ENCODE assay signal across 1 cellular context in the genomic region with DNA sequence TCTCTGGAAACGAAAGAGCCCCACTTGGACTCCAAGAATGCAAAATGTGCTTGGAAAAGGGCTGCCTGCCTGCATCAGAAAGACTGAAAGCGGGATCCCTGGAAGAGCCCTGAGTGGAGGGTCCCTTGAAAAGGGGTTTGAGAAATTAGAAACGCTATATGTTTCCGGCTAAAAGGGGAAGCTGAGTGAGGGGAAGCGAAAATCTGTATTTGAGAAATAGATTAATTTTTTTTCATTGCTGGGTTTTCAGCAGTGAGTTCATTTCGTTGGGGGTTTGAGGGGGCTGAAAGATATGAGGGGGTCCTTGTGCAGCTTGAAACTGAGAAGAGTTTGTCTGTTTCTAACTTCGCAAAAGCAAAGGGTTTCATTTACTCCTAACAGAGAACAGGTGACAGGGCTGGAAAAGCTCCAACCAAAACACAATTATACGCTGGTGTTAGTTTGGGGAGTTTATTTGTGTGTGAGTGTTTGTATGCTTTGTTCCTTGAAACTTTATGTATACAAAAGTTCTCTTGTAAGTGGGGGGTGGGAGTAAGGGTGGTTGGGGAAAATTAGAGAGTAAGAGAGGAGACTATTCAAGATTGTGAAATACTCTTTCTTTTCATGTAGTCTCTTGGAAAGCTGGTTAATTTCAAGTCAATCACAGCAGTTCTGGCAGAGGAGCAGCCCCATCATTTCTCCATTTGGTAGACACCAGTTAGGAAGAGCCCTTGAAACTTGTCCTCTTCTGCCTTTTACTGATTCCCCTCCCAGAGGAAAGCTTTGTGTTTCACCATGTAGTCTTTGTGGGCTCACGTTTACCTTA.
TF ChIP-seq lines count a peak whose summit lies in the region.

No MANE protein-coding gene starts in this region.

TF ChIP-seq in HEK293, 187 proteins besides CTCF, POLR2A, EP300 and RAD21 (continued from another document):
- TF ChIP-seq SCRT1 (tag by site-specific recombination; IDR thresholded peaks at IDR 0.05; ENCODE audit: borderline replicate concordance) (peak; percentile 47; the same call in 1 of the 2 replicates), ZNF843 (tag by site-specific recombination; IDR thresholded peaks at IDR 0.05) (peak; percentile 74), ZNF629 (tag by site-specific recombination; IDR thresholded peaks at IDR 0.05) (peak; percentile 51; the same call in 1 of the 2 replicates), ZNF501 (tag by site-specific recombination; IDR thresholded peaks at IDR 0.05) (no peak), ZNF24 (tag by site-specific recombination; IDR thresholded peaks at IDR 0.05) (peak; percentile 61; the same call in 1 of the 2 replicates), ZSCAN30 (tag by site-specific recombination; IDR thresholded peaks at IDR 0.05) (peak; percentile 22; the same call in 1 of the 2 replicates), ZNF341 (tag by site-specific recombination; IDR thresholded peaks at IDR 0.05; ENCODE audit: low read depth) (peak; percentile 33), OVOL3 (tag by site-specific recombination; IDR thresholded peaks at IDR 0.05) (0 out of 2 replicates have a peak, but pooled peaks have one; percentile 47), ZFHX2 (tag by site-specific recombination; conservative IDR thresholded peaks at IDR 0.05) (peak; percentile 36; the same call in 1 of the 2 replicates), SP7 (tag by site-specific recombination; IDR thresholded peaks at IDR 0.05) (peak; percentile 87), FEZF1 (tag by site-specific recombination; IDR thresholded peaks at IDR 0.05) (peak; percentile 65; the same call in 1 of the 2 replicates), MZF1 (tag by site-specific recombination; IDR thresholded peaks at IDR 0.05; ENCODE audit: borderline replicate concordance) (peak; percentile 37; the same call in 1 of the 2 replicates), ZSCAN23 (tag by site-specific recombination; IDR thresholded peaks at IDR 0.05) (no peak), ZBTB17 (tag by site-specific recombination; IDR thresholded peaks at IDR 0.05) (no peak), GFI1B (tag by site-specific recombination; IDR thresholded peaks at IDR 0.05) (peak; percentile 54; the same call in 1 of the 2 replicates), ZNF776 (tag by site-specific recombination; IDR thresholded peaks at IDR 0.05; ENCODE audit: borderline replicate concordance) (no peak), ZNF596 (tag by site-specific recombination; IDR thresholded peaks at IDR 0.05) (0 out of 2 replicates have a peak, but pooled peaks have one; percentile 19), KLF10 (tag by site-specific recombination; IDR thresholded peaks at IDR 0.05) (0 out of 2 replicates have a peak, but pooled peaks have one; percentile 27), ZNF416 (tag by site-specific recombination; IDR thresholded peaks at IDR 0.05) (no peak), ZNF521 (tag by site-specific recombination; IDR thresholded peaks at IDR 0.05) (no peak), ZNF114 (tag by site-specific recombination; IDR thresholded peaks at IDR 0.05) (no peak), ZXDB (tag by site-specific recombination; IDR thresholded peaks at IDR 0.05) (peak; percentile 28; the same call in 1 of the 2 replicates), ZNF366 (tag by site-specific recombination; conservative IDR thresholded peaks at IDR 0.05) (peak; percentile 33; the same call in 1 of the 2 replicates), ZBTB20 (tag by site-specific recombination; IDR thresholded peaks at IDR 0.05) (peak; percentile 80), ZNF768 (tag by site-specific recombination; IDR thresholded peaks at IDR 0.05) (no peak), WT1 (tag by site-specific recombination; IDR thresholded peaks at IDR 0.05) (peak; percentile 99), GLIS1 (tag by site-specific recombination; IDR thresholded peaks at IDR 0.05) (peak; percentile 35; the same call in 1 of the 2 replicates), ZNF335 (tag by site-specific recombination; conservative IDR thresholded peaks at IDR 0.05) (peak; percentile 78), ZIC2 (tag by site-specific recombination; IDR thresholded peaks at IDR 0.05) (no peak), IKZF3 (tag by site-specific recombination; IDR thresholded peaks at IDR 0.05) (0 out of 2 replicates have a peak, but pooled peaks have one; percentile 18), ZBTB48 (tag by site-specific recombination; IDR thresholded peaks at IDR 0.05) (peak; percentile 85), ZNF19 (tag by site-specific recombination; IDR thresholded peaks at IDR 0.05; ENCODE audit: low read depth) (no peak)
- TF ChIP-seq, protein P1, sequence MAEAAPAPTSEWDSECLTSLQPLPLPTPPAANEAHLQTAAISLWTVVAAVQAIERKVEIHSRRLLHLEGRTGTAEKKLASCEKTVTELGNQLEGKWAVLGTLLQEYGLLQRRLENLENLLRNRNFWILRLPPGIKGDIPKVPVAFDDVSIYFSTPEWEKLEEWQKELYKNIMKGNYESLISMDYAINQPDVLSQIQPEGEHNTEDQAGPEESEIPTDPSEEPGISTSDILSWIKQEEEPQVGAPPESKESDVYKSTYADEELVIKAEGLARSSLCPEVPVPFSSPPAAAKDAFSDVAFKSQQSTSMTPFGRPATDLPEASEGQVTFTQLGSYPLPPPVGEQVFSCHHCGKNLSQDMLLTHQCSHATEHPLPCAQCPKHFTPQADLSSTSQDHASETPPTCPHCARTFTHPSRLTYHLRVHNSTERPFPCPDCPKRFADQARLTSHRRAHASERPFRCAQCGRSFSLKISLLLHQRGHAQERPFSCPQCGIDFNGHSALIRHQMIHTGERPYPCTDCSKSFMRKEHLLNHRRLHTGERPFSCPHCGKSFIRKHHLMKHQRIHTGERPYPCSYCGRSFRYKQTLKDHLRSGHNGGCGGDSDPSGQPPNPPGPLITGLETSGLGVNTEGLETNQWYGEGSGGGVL (tag by site-specific recombination; IDR thresholded peaks at IDR 0.05) = peak; percentile 86
- TF ChIP-seq, protein P2, sequence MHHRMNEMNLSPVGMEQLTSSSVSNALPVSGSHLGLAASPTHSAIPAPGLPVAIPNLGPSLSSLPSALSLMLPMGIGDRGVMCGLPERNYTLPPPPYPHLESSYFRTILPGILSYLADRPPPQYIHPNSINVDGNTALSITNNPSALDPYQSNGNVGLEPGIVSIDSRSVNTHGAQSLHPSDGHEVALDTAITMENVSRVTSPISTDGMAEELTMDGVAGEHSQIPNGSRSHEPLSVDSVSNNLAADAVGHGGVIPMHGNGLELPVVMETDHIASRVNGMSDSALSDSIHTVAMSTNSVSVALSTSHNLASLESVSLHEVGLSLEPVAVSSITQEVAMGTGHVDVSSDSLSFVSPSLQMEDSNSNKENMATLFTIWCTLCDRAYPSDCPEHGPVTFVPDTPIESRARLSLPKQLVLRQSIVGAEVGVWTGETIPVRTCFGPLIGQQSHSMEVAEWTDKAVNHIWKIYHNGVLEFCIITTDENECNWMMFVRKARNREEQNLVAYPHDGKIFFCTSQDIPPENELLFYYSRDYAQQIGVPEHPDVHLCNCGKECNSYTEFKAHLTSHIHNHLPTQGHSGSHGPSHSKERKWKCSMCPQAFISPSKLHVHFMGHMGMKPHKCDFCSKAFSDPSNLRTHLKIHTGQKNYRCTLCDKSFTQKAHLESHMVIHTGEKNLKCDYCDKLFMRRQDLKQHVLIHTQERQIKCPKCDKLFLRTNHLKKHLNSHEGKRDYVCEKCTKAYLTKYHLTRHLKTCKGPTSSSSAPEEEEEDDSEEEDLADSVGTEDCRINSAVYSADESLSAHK (tag by site-specific recombination; IDR thresholded peaks at IDR 0.05) = peak; percentile 100
- TF ChIP-seq, protein P3, sequence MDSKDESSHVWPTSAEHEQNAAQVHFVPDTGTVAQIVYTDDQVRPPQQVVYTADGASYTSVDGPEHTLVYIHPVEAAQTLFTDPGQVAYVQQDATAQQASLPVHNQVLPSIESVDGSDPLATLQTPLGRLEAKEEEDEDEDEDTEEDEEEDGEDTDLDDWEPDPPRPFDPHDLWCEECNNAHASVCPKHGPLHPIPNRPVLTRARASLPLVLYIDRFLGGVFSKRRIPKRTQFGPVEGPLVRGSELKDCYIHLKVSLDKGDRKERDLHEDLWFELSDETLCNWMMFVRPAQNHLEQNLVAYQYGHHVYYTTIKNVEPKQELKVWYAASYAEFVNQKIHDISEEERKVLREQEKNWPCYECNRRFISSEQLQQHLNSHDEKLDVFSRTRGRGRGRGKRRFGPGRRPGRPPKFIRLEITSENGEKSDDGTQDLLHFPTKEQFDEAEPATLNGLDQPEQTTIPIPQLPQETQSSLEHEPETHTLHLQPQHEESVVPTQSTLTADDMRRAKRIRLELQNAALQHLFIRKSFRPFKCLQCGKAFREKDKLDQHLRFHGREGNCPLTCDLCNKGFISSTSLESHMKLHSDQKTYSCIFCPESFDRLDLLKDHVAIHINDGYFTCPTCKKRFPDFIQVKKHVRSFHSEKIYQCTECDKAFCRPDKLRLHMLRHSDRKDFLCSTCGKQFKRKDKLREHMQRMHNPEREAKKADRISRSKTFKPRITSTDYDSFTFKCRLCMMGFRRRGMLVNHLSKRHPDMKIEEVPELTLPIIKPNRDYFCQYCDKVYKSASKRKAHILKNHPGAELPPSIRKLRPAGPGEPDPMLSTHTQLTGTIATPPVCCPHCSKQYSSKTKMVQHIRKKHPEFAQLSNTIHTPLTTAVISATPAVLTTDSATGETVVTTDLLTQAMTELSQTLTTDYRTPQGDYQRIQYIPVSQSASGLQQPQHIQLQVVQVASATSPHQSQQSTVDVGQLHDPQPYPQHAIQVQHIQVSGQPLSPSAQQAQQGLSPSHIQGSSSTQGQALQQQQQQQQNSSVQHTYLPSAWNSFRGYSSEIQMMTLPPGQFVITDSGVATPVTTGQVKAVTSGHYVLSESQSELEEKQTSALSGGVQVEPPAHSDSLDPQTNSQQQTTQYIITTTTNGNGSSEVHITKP (tag by site-specific recombination; IDR thresholded peaks at IDR 0.05) = peak; percentile 68
- TF ChIP-seq, protein P4, sequence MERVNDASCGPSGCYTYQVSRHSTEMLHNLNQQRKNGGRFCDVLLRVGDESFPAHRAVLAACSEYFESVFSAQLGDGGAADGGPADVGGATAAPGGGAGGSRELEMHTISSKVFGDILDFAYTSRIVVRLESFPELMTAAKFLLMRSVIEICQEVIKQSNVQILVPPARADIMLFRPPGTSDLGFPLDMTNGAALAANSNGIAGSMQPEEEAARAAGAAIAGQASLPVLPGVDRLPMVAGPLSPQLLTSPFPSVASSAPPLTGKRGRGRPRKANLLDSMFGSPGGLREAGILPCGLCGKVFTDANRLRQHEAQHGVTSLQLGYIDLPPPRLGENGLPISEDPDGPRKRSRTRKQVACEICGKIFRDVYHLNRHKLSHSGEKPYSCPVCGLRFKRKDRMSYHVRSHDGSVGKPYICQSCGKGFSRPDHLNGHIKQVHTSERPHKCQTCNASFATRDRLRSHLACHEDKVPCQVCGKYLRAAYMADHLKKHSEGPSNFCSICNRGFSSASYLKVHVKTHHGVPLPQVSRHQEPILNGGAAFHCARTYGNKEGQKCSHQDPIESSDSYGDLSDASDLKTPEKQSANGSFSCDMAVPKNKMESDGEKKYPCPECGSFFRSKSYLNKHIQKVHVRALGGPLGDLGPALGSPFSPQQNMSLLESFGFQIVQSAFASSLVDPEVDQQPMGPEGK (tag by site-specific recombination; IDR thresholded peaks at IDR 0.05) = peak; percentile 31; the same call in 1 of the 2 replicates
- TF ChIP-seq, protein P5, sequence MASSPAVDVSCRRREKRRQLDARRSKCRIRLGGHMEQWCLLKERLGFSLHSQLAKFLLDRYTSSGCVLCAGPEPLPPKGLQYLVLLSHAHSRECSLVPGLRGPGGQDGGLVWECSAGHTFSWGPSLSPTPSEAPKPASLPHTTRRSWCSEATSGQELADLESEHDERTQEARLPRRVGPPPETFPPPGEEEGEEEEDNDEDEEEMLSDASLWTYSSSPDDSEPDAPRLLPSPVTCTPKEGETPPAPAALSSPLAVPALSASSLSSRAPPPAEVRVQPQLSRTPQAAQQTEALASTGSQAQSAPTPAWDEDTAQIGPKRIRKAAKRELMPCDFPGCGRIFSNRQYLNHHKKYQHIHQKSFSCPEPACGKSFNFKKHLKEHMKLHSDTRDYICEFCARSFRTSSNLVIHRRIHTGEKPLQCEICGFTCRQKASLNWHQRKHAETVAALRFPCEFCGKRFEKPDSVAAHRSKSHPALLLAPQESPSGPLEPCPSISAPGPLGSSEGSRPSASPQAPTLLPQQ (tag by site-specific recombination; IDR thresholded peaks at IDR 0.05) = peak; percentile 34; the same call in 1 of the 2 replicates
- TF ChIP-seq, protein P6, sequence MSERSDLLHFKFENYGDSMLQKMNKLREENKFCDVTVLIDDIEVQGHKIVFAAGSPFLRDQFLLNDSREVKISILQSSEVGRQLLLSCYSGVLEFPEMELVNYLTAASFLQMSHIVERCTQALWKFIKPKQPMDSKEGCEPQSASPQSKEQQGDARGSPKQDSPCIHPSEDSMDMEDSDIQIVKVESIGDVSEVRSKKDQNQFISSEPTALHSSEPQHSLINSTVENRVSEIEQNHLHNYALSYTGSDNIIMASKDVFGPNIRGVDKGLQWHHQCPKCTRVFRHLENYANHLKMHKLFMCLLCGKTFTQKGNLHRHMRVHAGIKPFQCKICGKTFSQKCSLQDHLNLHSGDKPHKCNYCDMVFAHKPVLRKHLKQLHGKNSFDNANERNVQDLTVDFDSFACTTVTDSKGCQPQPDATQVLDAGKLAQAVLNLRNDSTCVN (tag by site-specific recombination; optimal IDR thresholded peaks at IDR 0.05) = no peak
